In the genomic region with DNA sequence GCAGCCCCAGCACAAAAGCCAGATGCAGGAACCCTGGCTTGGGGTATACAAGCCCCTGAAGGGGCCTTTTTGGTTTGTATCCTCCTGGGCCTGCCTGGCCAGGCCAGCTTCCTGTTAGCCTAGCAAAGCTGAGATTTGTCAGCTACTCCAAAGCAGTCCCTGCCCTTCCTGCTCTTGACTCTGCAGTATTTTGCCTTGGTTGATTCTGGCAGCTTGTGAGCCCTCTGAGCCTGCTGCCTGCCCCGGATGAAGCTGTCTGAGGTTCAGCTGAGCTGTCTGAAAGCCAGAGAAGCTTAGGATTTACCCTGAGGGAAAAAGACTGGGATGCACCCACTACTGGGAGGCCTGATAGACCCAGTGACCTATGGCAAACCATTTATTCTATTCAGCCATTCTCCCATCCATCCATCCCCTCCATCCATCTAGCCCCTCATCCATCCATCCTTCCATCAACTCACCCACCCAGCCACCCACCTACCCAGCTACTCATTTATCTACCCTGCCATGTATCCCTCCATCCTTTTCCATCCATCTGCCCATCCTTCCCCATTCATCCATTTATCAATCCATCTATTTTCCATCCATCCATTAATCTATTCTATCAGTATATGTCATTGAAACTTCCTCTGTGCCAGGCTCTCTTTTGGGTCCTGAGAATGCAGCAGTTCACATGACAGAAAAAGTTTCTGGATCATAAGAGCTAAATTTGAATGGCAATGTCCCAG, we compare ENCODE assay signal across 2 cellular contexts.
TF ChIP-seq lines count a peak whose summit lies in the region.

No MANE protein-coding gene starts in this region.

TF ChIP-seq in GM23338, 12 proteins besides CTCF, POLR2A, EP300 and RAD21 (continued from another document):
- TF ChIP-seq ZNF462 (CRISPR knock-in tag; IDR thresholded peaks at IDR 0.05): no peak
- TF ChIP-seq, protein P1, sequence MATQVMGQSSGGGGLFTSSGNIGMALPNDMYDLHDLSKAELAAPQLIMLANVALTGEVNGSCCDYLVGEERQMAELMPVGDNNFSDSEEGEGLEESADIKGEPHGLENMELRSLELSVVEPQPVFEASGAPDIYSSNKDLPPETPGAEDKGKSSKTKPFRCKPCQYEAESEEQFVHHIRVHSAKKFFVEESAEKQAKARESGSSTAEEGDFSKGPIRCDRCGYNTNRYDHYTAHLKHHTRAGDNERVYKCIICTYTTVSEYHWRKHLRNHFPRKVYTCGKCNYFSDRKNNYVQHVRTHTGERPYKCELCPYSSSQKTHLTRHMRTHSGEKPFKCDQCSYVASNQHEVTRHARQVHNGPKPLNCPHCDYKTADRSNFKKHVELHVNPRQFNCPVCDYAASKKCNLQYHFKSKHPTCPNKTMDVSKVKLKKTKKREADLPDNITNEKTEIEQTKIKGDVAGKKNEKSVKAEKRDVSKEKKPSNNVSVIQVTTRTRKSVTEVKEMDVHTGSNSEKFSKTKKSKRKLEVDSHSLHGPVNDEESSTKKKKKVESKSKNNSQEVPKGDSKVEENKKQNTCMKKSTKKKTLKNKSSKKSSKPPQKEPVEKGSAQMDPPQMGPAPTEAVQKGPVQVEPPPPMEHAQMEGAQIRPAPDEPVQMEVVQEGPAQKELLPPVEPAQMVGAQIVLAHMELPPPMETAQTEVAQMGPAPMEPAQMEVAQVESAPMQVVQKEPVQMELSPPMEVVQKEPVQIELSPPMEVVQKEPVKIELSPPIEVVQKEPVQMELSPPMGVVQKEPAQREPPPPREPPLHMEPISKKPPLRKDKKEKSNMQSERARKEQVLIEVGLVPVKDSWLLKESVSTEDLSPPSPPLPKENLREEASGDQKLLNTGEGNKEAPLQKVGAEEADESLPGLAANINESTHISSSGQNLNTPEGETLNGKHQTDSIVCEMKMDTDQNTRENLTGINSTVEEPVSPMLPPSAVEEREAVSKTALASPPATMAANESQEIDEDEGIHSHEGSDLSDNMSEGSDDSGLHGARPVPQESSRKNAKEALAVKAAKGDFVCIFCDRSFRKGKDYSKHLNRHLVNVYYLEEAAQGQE (IDR thresholded peaks at IDR 0.05; ENCODE audit: unreplicated experiment): no peak
- TF ChIP-seq, protein P2, sequence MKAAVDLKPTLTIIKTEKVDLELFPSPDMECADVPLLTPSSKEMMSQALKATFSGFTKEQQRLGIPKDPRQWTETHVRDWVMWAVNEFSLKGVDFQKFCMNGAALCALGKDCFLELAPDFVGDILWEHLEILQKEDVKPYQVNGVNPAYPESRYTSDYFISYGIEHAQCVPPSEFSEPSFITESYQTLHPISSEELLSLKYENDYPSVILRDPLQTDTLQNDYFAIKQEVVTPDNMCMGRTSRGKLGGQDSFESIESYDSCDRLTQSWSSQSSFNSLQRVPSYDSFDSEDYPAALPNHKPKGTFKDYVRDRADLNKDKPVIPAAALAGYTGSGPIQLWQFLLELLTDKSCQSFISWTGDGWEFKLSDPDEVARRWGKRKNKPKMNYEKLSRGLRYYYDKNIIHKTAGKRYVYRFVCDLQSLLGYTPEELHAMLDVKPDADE (IDR thresholded peaks at IDR 0.05): no peak

TF ChIP-seq in IMR-90, 13 proteins besides CTCF, POLR2A, EP300 and RAD21 (continued from another document):
- TF ChIP-seq, protein P3, sequence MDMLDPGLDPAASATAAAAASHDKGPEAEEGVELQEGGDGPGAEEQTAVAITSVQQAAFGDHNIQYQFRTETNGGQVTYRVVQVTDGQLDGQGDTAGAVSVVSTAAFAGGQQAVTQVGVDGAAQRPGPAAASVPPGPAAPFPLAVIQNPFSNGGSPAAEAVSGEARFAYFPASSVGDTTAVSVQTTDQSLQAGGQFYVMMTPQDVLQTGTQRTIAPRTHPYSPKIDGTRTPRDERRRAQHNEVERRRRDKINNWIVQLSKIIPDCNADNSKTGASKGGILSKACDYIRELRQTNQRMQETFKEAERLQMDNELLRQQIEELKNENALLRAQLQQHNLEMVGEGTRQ (IDR thresholded peaks at IDR 0.05; ENCODE audit: low read depth, low read length): no peak
- no peak for TF ChIP-seq RCOR1 (IDR thresholded peaks at IDR 0.05; ENCODE audit: insufficient replicate concordance, low read length)
- TF ChIP-seq FOS (IDR thresholded peaks at IDR 0.05; ENCODE audit: low read depth, low read length): no peak
- TF ChIP-seq SMC3 (IDR thresholded peaks at IDR 0.05; ENCODE audit: low read depth, low read length): no peak
- TF ChIP-seq CHD1 (IDR thresholded peaks at IDR 0.05; ENCODE audit: low read depth, low read length): no peak
- TF ChIP-seq, protein P4, sequence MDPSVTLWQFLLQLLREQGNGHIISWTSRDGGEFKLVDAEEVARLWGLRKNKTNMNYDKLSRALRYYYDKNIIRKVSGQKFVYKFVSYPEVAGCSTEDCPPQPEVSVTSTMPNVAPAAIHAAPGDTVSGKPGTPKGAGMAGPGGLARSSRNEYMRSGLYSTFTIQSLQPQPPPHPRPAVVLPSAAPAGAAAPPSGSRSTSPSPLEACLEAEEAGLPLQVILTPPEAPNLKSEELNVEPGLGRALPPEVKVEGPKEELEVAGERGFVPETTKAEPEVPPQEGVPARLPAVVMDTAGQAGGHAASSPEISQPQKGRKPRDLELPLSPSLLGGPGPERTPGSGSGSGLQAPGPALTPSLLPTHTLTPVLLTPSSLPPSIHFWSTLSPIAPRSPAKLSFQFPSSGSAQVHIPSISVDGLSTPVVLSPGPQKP (IDR thresholded peaks at IDR 0.05; ENCODE audit: borderline replicate concordance, low read depth, low read length): no peak
- no peak for TF ChIP-seq BHLHE40 (IDR thresholded peaks at IDR 0.05; ENCODE audit: low read depth, low read length)
